In the genomic region with DNA sequence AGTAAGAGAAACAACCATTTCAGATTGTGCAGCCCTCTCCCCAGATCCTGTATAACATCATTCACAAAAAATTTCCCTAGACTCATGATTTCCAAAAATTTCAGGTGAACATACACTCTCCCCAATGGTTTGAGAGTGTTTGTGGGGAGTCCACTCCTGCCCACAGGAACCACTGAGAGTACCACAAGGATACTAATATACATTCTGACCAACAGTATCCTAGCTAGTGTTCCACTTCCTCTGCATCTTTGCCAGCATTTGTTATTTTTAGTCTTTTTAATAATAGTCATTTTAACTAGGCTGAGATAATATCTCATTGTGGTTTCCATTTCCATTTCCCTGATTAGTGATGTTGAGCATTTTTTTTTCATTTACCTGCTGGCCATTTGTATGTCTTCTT, we compare ENCODE assay signal across 20 cellular contexts.
"Had no signal": no experiment of that assay in that cellular context is flagged by ENCODE, and none has a peak within 500 bp of the region (broad histone marks: within the 10 kb centered on the region; RNA-seq: fewer than 3 reads in every experiment).

No MANE protein-coding gene starts in this region.

- DNase-seq: activated CD4-positive, alpha-beta T cell treated with anti-CD3 and anti-CD28 coated beads for 48 hours; activated CD4-positive, alpha-beta T cell treated with anti-CD3 and anti-CD28 coated beads, Interleukin-2, amount 50 U/mL, for 4 hours; activated CD4-positive, CD25-positive, alpha-beta regulatory T cell treated with anti-CD3 and anti-CD28 coated beads, Interleukin-2, amount 50 U/mL, for 72 hours; activated CD8-positive, alpha-beta memory T cell treated with anti-CD3 and anti-CD28 coated beads, Interleukin-2, amount 10 ng/mL, durations not matched to agents 7 days and 5 days; activated effector memory CD4-positive, alpha-beta T cell treated with Interleukin-2 at 50 U/mL for 16 hours; activated naive CD4-positive, alpha-beta T cell; activated T-cell treated with anti-CD3 and anti-CD28 coated beads, Interleukin-2, amount 50 U/mL, for 24 hours; aorta; caudate nucleus; colonic mucosa; NCI-H1092; NCI-H1417 treated with DMSO at 0.1 percent for 48 hours; NCI-H1694; NCI-H2029 treated with DMSO at 0.1 percent for 48 hours; NCI-H510A treated with DMSO at 0.1 percent for 48 hours; NCI-H69; Peyer's patch; SHP77 had no signal

- H3K4me3 ChIP-seq: breast epithelium, colonic mucosa, Peyer's patch had no signal

- ATAC-seq: activated CD8-positive, alpha-beta memory T cell treated with anti-CD3 and anti-CD28 coated beads, Interleukin-2, amount 10 ng/mL, durations not matched to agents 7 days and 5 days; WTC11 had no signal

- H3K36me3 ChIP-seq: breast epithelium, colonic mucosa, Peyer's patch had no signal

- H3K27me3 ChIP-seq: breast epithelium, colonic mucosa, Peyer's patch had no signal
